ENCODE assay signal across 9 cellular contexts in the genomic region with DNA sequence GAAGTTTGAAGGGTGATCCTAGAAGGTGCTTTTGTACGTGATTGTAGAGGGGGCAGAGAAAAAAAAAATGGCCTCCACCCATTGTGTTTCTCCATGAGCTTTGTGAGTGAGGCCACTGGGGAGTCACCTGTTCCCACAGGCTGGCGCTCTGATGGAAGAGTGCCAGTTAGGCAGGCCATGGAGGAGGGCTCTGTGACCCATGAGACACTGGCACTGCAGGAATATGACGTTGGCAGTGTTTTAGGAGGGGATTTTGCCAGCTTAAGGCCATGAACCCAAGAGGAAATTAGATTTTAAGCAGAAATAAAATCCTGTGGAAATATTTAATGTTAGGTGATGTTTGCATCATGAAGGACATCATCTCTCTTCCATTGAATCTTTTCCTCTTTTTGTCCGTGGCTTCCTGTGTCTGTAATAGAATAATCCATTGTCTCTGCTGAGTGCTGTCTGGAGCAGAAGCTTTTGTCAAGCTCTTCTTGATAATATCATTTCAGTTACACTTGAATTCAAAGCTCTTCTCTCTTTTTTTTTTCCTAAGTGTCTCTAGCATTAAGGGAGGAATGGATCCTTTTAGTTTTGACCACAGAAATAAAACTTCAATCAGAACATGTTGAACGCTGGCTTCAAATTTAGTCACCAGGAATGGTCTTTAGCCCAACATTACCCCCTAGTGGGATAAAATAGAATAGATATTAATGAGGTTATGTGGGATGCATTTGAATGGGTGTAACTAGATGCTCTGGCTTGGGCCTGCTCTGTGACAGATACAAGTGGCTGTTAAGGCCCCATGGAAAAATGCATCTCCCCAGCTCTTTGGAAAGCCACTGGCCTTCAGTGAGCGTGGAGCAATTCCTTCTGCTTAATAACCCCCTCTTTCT. TPM values are rescaled to one million over a fixed set of nuclear protein-coding genes. Genes with fewer than 3 reads are reported as not detected.
A peak's percentile ranks its signal among the peaks of the same experiment; 100 is the strongest.
DNase-seq lines count a peak whose midpoint lies in the region; ATAC-seq and TF ChIP-seq lines count a peak whose summit lies in the region.
"Had no signal": no experiment of that assay in that cellular context is flagged by ENCODE, and none has a peak within 500 bp of the region (broad histone marks: within the 10 kb centered on the region; RNA-seq: fewer than 3 reads in every experiment).

No MANE protein-coding gene starts in this region.

- no peak for DNase-seq in activated CD4-positive, alpha-beta T cell treated with anti-CD3 and anti-CD28 coated beads for 36 hours
- DNase-seq in activated CD4-positive, alpha-beta T cell treated with anti-CD3 and anti-CD28 coated beads, Interleukin-2, amount 50 U/mL, for 4 hours, result no peak
- DNase-seq in NAMALWA (ENCODE audit: low spot score) (peak; percentile 80), SJCRH30 (peak; percentile 55 to 84), fibroblast of peridontal ligament (ENCODE audit: extremely low read depth) (peak; percentile 71), ovary (peak in 1 of 5 donors; percentile 23)
- DNase-seq in activated CD4-positive, alpha-beta T cell treated with anti-CD3 and anti-CD28 coated beads, Interleukin-2, amount 50 U/mL, for 48 hours, result no peak

- H3K36me3 ChIP-seq in SJCRH30, result no peaks in the 10 kb centered on the region
- no peaks in the 10 kb centered on the region for H3K36me3 ChIP-seq in ovary

- H3K4me3 ChIP-seq in SJCRH30 (peak overlapping the region; percentile 52), ovary (no peak overlapping the region)

- CTCF ChIA-PET in activated CD4-positive, alpha-beta T cell treated with anti-CD3 and anti-CD28 coated beads for 36 hours (lab: Charles Lee), result interaction anchor here (0.5 to 3.5 kb wide), 18 partner anchors 10 to 461 kb away, joined by 3 to 32 read pairs (median 4); a partner anchor contains a TSS

- no peak overlapping the region for H3K27ac Mint-ChIP-seq in activated CD4-positive, alpha-beta T cell treated with anti-CD3 and anti-CD28 coated beads for 36 hours

- WGBS in ovary, 3 donors, result 30 to 50% (median 43%) methylated on average over 6 of the region's 6 CpGs

- POLR2A ChIA-PET in activated CD4-positive, alpha-beta T cell treated with anti-CD3 and anti-CD28 coated beads for 36 hours (lab: Charles Lee), result no interaction called here

- H3K36me3 Mint-ChIP-seq in activated CD4-positive, alpha-beta T cell treated with anti-CD3 and anti-CD28 coated beads for 36 hours (ENCODE audit: low read depth), result no peaks in the 10 kb centered on the region
- H3K36me3 Mint-ChIP-seq: CD8-positive, alpha-beta memory T cell had no signal

- ATAC-seq in activated CD4-positive, alpha-beta T cell treated with anti-CD3 and anti-CD28 coated beads for 36 hours, result peak; percentile 71
- peak; percentile 80 for ATAC-seq in HG02588 (IDR thresholded peaks at IDR 0.05; ENCODE audit: unreplicated experiment)

- H3K4me1 ChIP-seq in SJCRH30 (no peaks in the 10 kb centered on the region), ovary (ENCODE audit: insufficient read depth) (no peaks in the 10 kb centered on the region)

- no peaks in the 10 kb centered on the region for H3K27me3 Mint-ChIP-seq in activated CD4-positive, alpha-beta T cell treated with anti-CD3 and anti-CD28 coated beads for 36 hours

- H3K9me3 Mint-ChIP-seq in activated CD4-positive, alpha-beta T cell treated with anti-CD3 and anti-CD28 coated beads for 36 hours (ENCODE audit: low read depth), result no peaks in the 10 kb centered on the region
- H3K9me3 Mint-ChIP-seq: CD8-positive, alpha-beta memory T cell had no signal

- no peak overlapping the region for H3K4me3 Mint-ChIP-seq in activated CD4-positive, alpha-beta T cell treated with anti-CD3 and anti-CD28 coated beads for 36 hours
- H3K4me3 Mint-ChIP-seq: CD8-positive, alpha-beta memory T cell had no signal

- intact Hi-C loops in activated CD4-positive, alpha-beta T cell treated with anti-CD3 and anti-CD28 coated beads for 36 hours (cut with DNase I, micrococcal nuclease), result loop anchor here (1.0 to 10.0 kb wide), 5 partner anchors 85 to 249 kb away; a partner anchor contains a TSS
- intact Hi-C loops in ovary (cut with DNase I), result loop anchor here in 2 of 4 donors (10.0 kb wide), 2 partner anchors 245 to 255 kb away; no protein-coding TSS in a partner anchor

- TF ChIP-seq POLR2A in ovary (IDR thresholded peaks at IDR 0.05), result no peak

- TF ChIP-seq EP300 in ovary (IDR thresholded peaks at IDR 0.05), result no peak

- no peaks in the 10 kb centered on the region for H3K4me1 Mint-ChIP-seq in activated CD4-positive, alpha-beta T cell treated with anti-CD3 and anti-CD28 coated beads for 36 hours
- H3K4me1 Mint-ChIP-seq: CD8-positive, alpha-beta memory T cell had no signal

- TF ChIP-seq CTCF in ovary (IDR thresholded peaks at IDR 0.05), result peak; percentile 13 to 40 (median 23)

- H3K27ac ChIP-seq in SJCRH30 (peak overlapping the region; percentile 64), ovary (no peak overlapping the region)

- H3K9me3 ChIP-seq in SJCRH30 (replicated peaks) (no peaks in the 10 kb centered on the region), ovary (no peaks in the 10 kb centered on the region)

- H3K27me3 ChIP-seq in SJCRH30, result no peaks in the 10 kb centered on the region
- H3K27me3 ChIP-seq in ovary, result no peaks in the 10 kb centered on the region

RNA-seq across cellular contexts. Expression of a gene that starts 41.0 kb away (rescaled TPM):
- not detected for total RNA-seq in activated CD4-positive, alpha-beta T cell treated with anti-CD3 and anti-CD28 coated beads for 36 hours
- total RNA-seq in SJCRH30 (2014; rRNA removed; shearing (Covaris generic)), result not detected in 2 replicates
- total RNA-seq in ovary, result under 1 TPM in 2 of 7 donors, not detected in 5; 0.18 to 0.46 TPM
- not detected for polyA plus RNA-seq in ovary
- total RNA-seq: CD8-positive, alpha-beta memory T cell had no signal
- polyA plus RNA-seq: CD8-positive, alpha-beta memory T cell had no signal

Comparison
In these comparisons a context has a peak if more than half of its experiments do, and no peak if none do; other contexts are left out.
1. DNase-seq: peak in NAMALWA (single experiment), SJCRH30 (2 of 2) and fibroblast of peridontal ligament (single experiment); none in activated CD4-positive, alpha-beta T cell treated with anti-CD3 and anti-CD28 coated beads for 36 hours (single experiment), activated CD4-positive, alpha-beta T cell treated with anti-CD3 and anti-CD28 coated beads, Interleukin-2, amount 50 U/mL, for 4 hours (0 of 2) and activated CD4-positive, alpha-beta T cell treated with anti-CD3 and anti-CD28 coated beads, Interleukin-2, amount 50 U/mL, for 48 hours (0 of 2).